1 cellular context compared by ENCODE assay signal in the genomic region with DNA sequence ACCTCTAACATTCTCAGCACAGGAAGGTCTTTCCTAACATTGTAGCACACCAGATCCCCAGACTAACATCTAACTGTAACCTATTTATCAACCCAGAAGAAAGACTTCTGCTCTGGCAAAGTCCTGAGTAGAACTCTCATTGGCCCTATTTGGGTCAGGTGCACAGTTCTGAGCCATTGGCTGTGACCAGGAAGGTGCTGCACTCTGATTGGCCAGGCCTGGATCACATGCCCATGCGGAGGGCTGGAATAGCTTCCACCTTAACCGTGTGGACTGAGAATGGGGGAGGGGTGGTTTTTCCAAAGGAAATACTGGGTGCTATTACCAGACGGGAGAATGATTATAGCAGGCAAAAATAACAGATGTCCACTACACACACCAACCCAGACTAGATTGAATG.
TF ChIP-seq lines count a peak whose summit lies in the region.

No MANE protein-coding gene starts in this region.

TF ChIP-seq in H1, 55 proteins besides CTCF, POLR2A, EP300 and RAD21:
- TF ChIP-seq KDM1A (IDR thresholded peaks at IDR 0.05; ENCODE audit: borderline replicate concordance, low read length) (no peak), ATF3 (IDR thresholded peaks at IDR 0.05; ENCODE audit: insufficient read depth, low read depth, low read length) (0 out of 2 replicates have a peak, but pooled peaks have one; percentile 22), MAX (IDR thresholded peaks at IDR 0.05) (0 out of 2 replicates have a peak, but pooled peaks have one; percentile 20)
- TF ChIP-seq, protein P1, sequence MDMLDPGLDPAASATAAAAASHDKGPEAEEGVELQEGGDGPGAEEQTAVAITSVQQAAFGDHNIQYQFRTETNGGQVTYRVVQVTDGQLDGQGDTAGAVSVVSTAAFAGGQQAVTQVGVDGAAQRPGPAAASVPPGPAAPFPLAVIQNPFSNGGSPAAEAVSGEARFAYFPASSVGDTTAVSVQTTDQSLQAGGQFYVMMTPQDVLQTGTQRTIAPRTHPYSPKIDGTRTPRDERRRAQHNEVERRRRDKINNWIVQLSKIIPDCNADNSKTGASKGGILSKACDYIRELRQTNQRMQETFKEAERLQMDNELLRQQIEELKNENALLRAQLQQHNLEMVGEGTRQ (IDR thresholded peaks at IDR 0.05; ENCODE audit: low read length) = peak; percentile 81
